12 cellular contexts compared by ENCODE assay signal in genomic region chr12:108526482-108527234, GRCh38.
DNase-seq lines count a peak whose midpoint lies in the region; ATAC-seq lines count a peak whose summit lies in the region.
"Had no signal": no experiment of that assay in that cellular context is flagged by ENCODE, and none has a peak within 500 bp of the region (broad histone marks: within the 10 kb centered on the region; RNA-seq: fewer than 3 reads in every experiment).

No MANE protein-coding gene starts in this region.

- H3K27me3 Mint-ChIP-seq in activated naive CD4-positive, alpha-beta T cell treated with anti-CD3 and anti-CD28 coated beads, Interleukin-2, amount 10 ng/mL, durations not matched to agents 7 days and 5 days: no peaks in the 10 kb centered on the region
- no peaks in the 10 kb centered on the region for H3K27me3 Mint-ChIP-seq in effector memory CD8-positive, alpha-beta T cell

- no peak overlapping the region for H3K4me3 Mint-ChIP-seq in activated naive CD4-positive, alpha-beta T cell treated with anti-CD3 and anti-CD28 coated beads, Interleukin-2, amount 10 ng/mL, durations not matched to agents 7 days and 5 days
- no peak overlapping the region for H3K4me3 Mint-ChIP-seq in effector memory CD8-positive, alpha-beta T cell
- H3K4me3 Mint-ChIP-seq in stimulated activated effector memory CD8-positive, alpha-beta T cell treated with anti-CD3 and anti-CD28 coated beads, Interleukin-12 subunit alpha, Interleukin-12 subunit beta, amount 100 ng/mL, for 72 hours: no peak overlapping the region

- no peaks in the 10 kb centered on the region for H3K9me3 Mint-ChIP-seq in activated naive CD4-positive, alpha-beta T cell treated with anti-CD3 and anti-CD28 coated beads, Interleukin-2, amount 10 ng/mL, durations not matched to agents 7 days and 5 days
- H3K9me3 Mint-ChIP-seq in effector memory CD8-positive, alpha-beta T cell: no peaks in the 10 kb centered on the region
- no peaks in the 10 kb centered on the region for H3K9me3 Mint-ChIP-seq in stimulated activated effector memory CD8-positive, alpha-beta T cell treated with anti-CD3 and anti-CD28 coated beads, Interleukin-12 subunit alpha, Interleukin-12 subunit beta, amount 100 ng/mL, for 72 hours

- no peak for ATAC-seq in effector memory CD8-positive, alpha-beta T cell (replicated peaks)
- no peak for ATAC-seq in stimulated activated effector memory CD8-positive, alpha-beta T cell treated with anti-CD3 and anti-CD28 coated beads, Interleukin-12 subunit alpha, Interleukin-12 subunit beta, amount 100 ng/mL, for 72 hours
- no peak for ATAC-seq in GM18498 (IDR thresholded peaks at IDR 0.05; ENCODE audit: unreplicated experiment)

- H3K4me1 Mint-ChIP-seq in activated naive CD4-positive, alpha-beta T cell treated with anti-CD3 and anti-CD28 coated beads, Interleukin-2, amount 10 ng/mL, durations not matched to agents 7 days and 5 days: peaks cover 11% of the 10 kb centered on the region
- peaks cover 5 to 17% of the 10 kb centered on the region in 2 donors for H3K4me1 Mint-ChIP-seq in effector memory CD8-positive, alpha-beta T cell (ENCODE audit: low read depth in 2 of 2)
- H3K4me1 Mint-ChIP-seq in stimulated activated effector memory CD8-positive, alpha-beta T cell treated with anti-CD3 and anti-CD28 coated beads, Interleukin-12 subunit alpha, Interleukin-12 subunit beta, amount 100 ng/mL, for 72 hours: peaks cover 14% of the 10 kb centered on the region

- peaks cover 73% of the 10 kb centered on the region for H3K36me3 Mint-ChIP-seq in activated naive CD4-positive, alpha-beta T cell treated with anti-CD3 and anti-CD28 coated beads, Interleukin-2, amount 10 ng/mL, durations not matched to agents 7 days and 5 days
- H3K36me3 Mint-ChIP-seq in effector memory CD8-positive, alpha-beta T cell (ENCODE audit: insufficient read depth): peaks cover 91% of the 10 kb centered on the region
- H3K36me3 Mint-ChIP-seq in stimulated activated effector memory CD8-positive, alpha-beta T cell treated with anti-CD3 and anti-CD28 coated beads, Interleukin-12 subunit alpha, Interleukin-12 subunit beta, amount 100 ng/mL, for 72 hours: peaks cover 100% of the 10 kb centered on the region

- H3K27ac Mint-ChIP-seq in activated naive CD4-positive, alpha-beta T cell treated with anti-CD3 and anti-CD28 coated beads, Interleukin-2, amount 10 ng/mL, durations not matched to agents 7 days and 5 days: peak overlapping the region; percentile 67
- peak overlapping the region; percentile 67 to 83 for H3K27ac Mint-ChIP-seq in effector memory CD8-positive, alpha-beta T cell
- H3K27ac Mint-ChIP-seq in stimulated activated effector memory CD8-positive, alpha-beta T cell treated with anti-CD3 and anti-CD28 coated beads, Interleukin-12 subunit alpha, Interleukin-12 subunit beta, amount 100 ng/mL, for 72 hours: peak overlapping the region; percentile 91

- CTCF ChIA-PET in activated naive CD4-positive, alpha-beta T cell treated with anti-CD3 and anti-CD28 coated beads, Interleukin-2, amount 10 ng/mL, durations not matched to agents 7 days and 5 days (lab: Charles Lee): no interaction called here

- no peak for DNase-seq in activated naive CD4-positive, alpha-beta T cell treated with anti-CD3 and anti-CD28 coated beads, Interleukin-2, amount 10 ng/mL, durations not matched to agents 7 days and 5 days
- no peak for DNase-seq in activated naive CD4-positive, alpha-beta T cell (lab: John Stamatoyannopoulos, UW)
- DNase-seq in NCI-H2227 (lab: John Stamatoyannopoulos, UW; ENCODE audit: unreplicated experiment): peak; percentile 21
- DNase-seq in effector memory CD8-positive, alpha-beta T cell: no peak
- no peak for DNase-seq in stimulated activated effector memory CD8-positive, alpha-beta T cell treated with anti-CD3 and anti-CD28 coated beads, Interleukin-12 subunit alpha, Interleukin-12 subunit beta, amount 100 ng/mL, for 72 hours (ENCODE audit: low spot score in 2 of 2)
- no peak for DNase-seq in NCI-H146 treated with DMSO at 0.1 percent for 48 hours (lab: John Stamatoyannopoulos, UW; ENCODE audit: unreplicated experiment)
- DNase-seq in stimulated activated CD8-positive, alpha-beta memory T cell treated with anti-CD3 and anti-CD28 coated beads, Interleukin-4, amount 100 ng/mL, for 48 hours: no peak
- DNase-seq: activated CD4-positive, alpha-beta T cell treated with anti-CD3 and anti-CD28 coated beads, Interleukin-2, amount 50 U/mL, for 4 hours; BE2C; NCI-H446; stimulated activated CD4-positive, alpha-beta T cell treated with anti-CD3 and anti-CD28 coated beads, Interleukin-2, amount 100 ng/mL, for 24 hours had no signal
